ENCODE assay signal across 17 cellular contexts in genomic region chr2:38108907-38109731, GRCh38. TPM values are rescaled to one million over a fixed set of nuclear protein-coding genes. Genes with fewer than 3 reads are reported as not detected.
A peak's percentile ranks its signal among the peaks of the same experiment; 100 is the strongest.
DNase-seq lines count a peak whose midpoint lies in the region; ATAC-seq, FAIRE-seq and TF ChIP-seq lines count a peak whose summit lies in the region.
"Had no signal": no experiment of that assay in that cellular context is flagged by ENCODE, and none has a peak within 500 bp of the region (broad histone marks: within the 10 kb centered on the region; RNA-seq: fewer than 3 reads in every experiment).

No MANE protein-coding gene starts in this region.

- FAIRE-seq in GM12891 (lab: Jason Lieb, UNC): no peak

- peaks cover 32% of the 10 kb centered on the region for H3K4me1 Mint-ChIP-seq in GM23338
- peaks cover 68% of the 10 kb centered on the region for H3K4me1 Mint-ChIP-seq in mesothelial cell of epicardium
- H3K4me1 Mint-ChIP-seq: IgD-negative memory B cell had no signal

- H3K27me3 Mint-ChIP-seq in GM23338 (ENCODE audit: insufficient read depth, low read depth, poor library complexity) (peaks cover 10% of the 10 kb centered on the region), mesothelial cell of epicardium (ENCODE audit: low read depth) (no peaks in the 10 kb centered on the region)

- H3K4me1 ChIP-seq in GM23338 (ENCODE audit: insufficient read depth) (peaks cover 30% of the 10 kb centered on the region), mammary epithelial cell (ENCODE audit: insufficient read depth, low read length) (peaks cover 27% of the 10 kb centered on the region), SK-N-SH (ENCODE audit: control insufficient read depth in 1 of 2, insufficient read depth in 2 of 2, low read depth in 1 of 2, low read length in 1 of 2) (peaks cover 5 to 53% of the 10 kb centered on the region in 2 experiments; a peak in 3 of 4 replicates)
- H3K4me1 ChIP-seq: colonic mucosa, SJCRH30 had no signal

- peak overlapping the region; percentile 15 for H2AFZ ChIP-seq in GM23338
- peak overlapping the region; percentile 86 for H2AFZ ChIP-seq in mammary epithelial cell (ENCODE audit: low read depth, low read length)
- H2AFZ ChIP-seq in SK-N-SH (ENCODE audit: low read depth): no peak overlapping the region

- no peak for TF ChIP-seq EP300 in SK-N-SH (IDR thresholded peaks at IDR 0.05; ENCODE audit: borderline replicate concordance in 1 of 2, low read depth in 1 of 2, low read length in 1 of 2)

- H3K27ac Mint-ChIP-seq in GM23338 (no peak overlapping the region), mesothelial cell of epicardium (peak overlapping the region; percentile 83)
- H3K27ac Mint-ChIP-seq: IgD-negative memory B cell had no signal

- H3K27ac ChIP-seq in 22Rv1: peak overlapping the region; percentile 38; the same call in 1 of the 2 replicates
- H3K27ac ChIP-seq in GM23338 (ENCODE audit: low read depth): no peak overlapping the region
- peak overlapping the region; percentile 79 for H3K27ac ChIP-seq in mammary epithelial cell (ENCODE audit: insufficient read depth, low read depth, low read length)
- H3K27ac ChIP-seq in SK-N-SH (ENCODE audit: low read depth in 2 of 2, low read length in 1 of 2): peak overlapping the region in 1 of 2 experiments; percentile 99; a peak in 2 of 4 replicates
- H3K27ac ChIP-seq: colonic mucosa, SJCRH30, tibial artery, WERI-Rb-1 had no signal

- POLR2A ChIA-PET in SK-N-SH (lab: Yijun Ruan, JAX): interaction anchor here (1.1 to 1.3 kb wide), 2 partner anchors 33 to 110 kb away, joined by 4 to 5 read pairs; no protein-coding TSS in a partner anchor

- intact Hi-C loops in mammary epithelial cell (cut with micrococcal nuclease): loop anchor here (1.0 kb wide), 1 partner anchor 33 kb away; the partner anchor contains the start of gene CYP1B1

- in situ Hi-C loops in mammary epithelial cell (cut with MboI; ENCODE audit: low sequenced_read_pairs in 2 of 2): loop anchor here in 1 of 2 donors (10.0 kb wide), 1 partner anchor 124 kb away; no protein-coding TSS in a partner anchor

- H3K79me2 ChIP-seq in GM23338 (replicated peaks; ENCODE audit: insufficient read depth): no peaks in the 10 kb centered on the region
- H3K79me2 ChIP-seq in mammary epithelial cell (ENCODE audit: insufficient read depth, low read length): no peaks in the 10 kb centered on the region
- no peaks in the 10 kb centered on the region for H3K79me2 ChIP-seq in SK-N-SH (ENCODE audit: insufficient read depth)

- WGBS in mammary epithelial cell (ENCODE audit: low coverage, missing lambda C conversion rate): 53% methylated on average over 11 of the region's 11 CpGs
- 64% methylated on average over 11 of the region's 11 CpGs for WGBS in SK-N-SH (ENCODE audit: low lambda C conversion rate)

- H3K9me2 ChIP-seq in GM23338 (ENCODE audit: insufficient read depth) (no peaks in the 10 kb centered on the region; the same call in 1 of the 2 replicates), SK-N-SH (no peaks in the 10 kb centered on the region)

- no peak for ATAC-seq in GM23338

- no peaks in the 10 kb centered on the region; the same call in 1 of the 2 replicates for H3F3A ChIP-seq in GM23338 (replicated peaks; ENCODE audit: low read depth)
- H3F3A ChIP-seq in SK-N-SH (replicated peaks; ENCODE audit: insufficient read depth): no peaks in the 10 kb centered on the region

- H3K4me2 ChIP-seq in GM23338 (no peak overlapping the region), mammary epithelial cell (ENCODE audit: insufficient read depth, low read depth, low read length) (peak overlapping the region; percentile 86), SK-N-SH (no peak overlapping the region)

- H3K9ac ChIP-seq in mammary epithelial cell (ENCODE audit: insufficient read depth, low read length) (peak overlapping the region; percentile 39), SK-N-SH (no peak overlapping the region)

- H3K36me3 ChIP-seq in GM23338 (ENCODE audit: insufficient read depth) (no peaks in the 10 kb centered on the region), mammary epithelial cell (ENCODE audit: insufficient read depth, low read length) (no peaks in the 10 kb centered on the region), SK-N-SH (replicated peaks in 1 of 2; ENCODE audit: control insufficient read depth in 1 of 2, insufficient read depth in 2 of 2, low read length in 1 of 2) (no peaks in the 10 kb centered on the region)
- H3K36me3 ChIP-seq: colonic mucosa, SJCRH30, tibial artery, WERI-Rb-1 had no signal

- peaks cover 25% of the 10 kb centered on the region for H3K9me3 Mint-ChIP-seq in GM23338
- H3K9me3 Mint-ChIP-seq in mesothelial cell of epicardium: peaks cover 20% of the 10 kb centered on the region

- no peak for TF ChIP-seq POLR2A in GM12891 (IDR thresholded peaks at IDR 0.05; ENCODE audit: low read depth, low read length)

- no peak overlapping the region for H3K4me3 Mint-ChIP-seq in GM23338
- no peak overlapping the region for H3K4me3 Mint-ChIP-seq in mesothelial cell of epicardium
- H3K4me3 Mint-ChIP-seq: H9, IgD-negative memory B cell had no signal

- H3K36me3 Mint-ChIP-seq in GM23338 (ENCODE audit: low read depth) (peaks cover 14% of the 10 kb centered on the region), mesothelial cell of epicardium (peaks cover 11% of the 10 kb centered on the region)

- no peak for TF ChIP-seq RAD21 in SK-N-SH (IDR thresholded peaks at IDR 0.05; ENCODE audit: low read length)

- no peaks in the 10 kb centered on the region for H3K27me3 ChIP-seq in GM23338 (ENCODE audit: insufficient read depth)
- H3K27me3 ChIP-seq in mammary epithelial cell (ENCODE audit: insufficient read depth, low read length): no peaks in the 10 kb centered on the region
- H3K27me3 ChIP-seq in SK-N-SH (ENCODE audit: insufficient read depth): no peaks in the 10 kb centered on the region
- H3K27me3 ChIP-seq: colonic mucosa, SJCRH30, tibial artery had no signal

- TSS peak; percentile 73 for BruUV-seq in mammary epithelial cell (replicated peaks; lab: Mats Ljungman, UMichigan)

- no peak overlapping the region for H3K4me3 ChIP-seq in GM23338
- H3K4me3 ChIP-seq in mammary epithelial cell (replicated peaks in 1 of 3; ENCODE audit: insufficient read depth in 1 of 3, low read depth in 2 of 3, low read length in 3 of 3): peak overlapping the region in 2 of 3 experiments; percentile 12 to 27
- no peak overlapping the region for H3K4me3 ChIP-seq in SK-N-SH (ENCODE audit: low read depth in 2 of 2, low read length in 1 of 2)
- H3K4me3 ChIP-seq: colonic mucosa, SJCRH30, tibial artery had no signal

- H3K9me3 ChIP-seq in mammary epithelial cell (replicated peaks; ENCODE audit: insufficient read depth, low read length) (no peaks in the 10 kb centered on the region), SK-N-SH (no peaks in the 10 kb centered on the region)
- H3K9me3 ChIP-seq: colonic mucosa had no signal

- TF ChIP-seq CTCF in 22Rv1 (IDR thresholded peaks at IDR 0.05) (no peak), GM23338 (conservative IDR thresholded peaks at IDR 0.05; ENCODE audit: low read depth in 2 of 2) (no peak), mammary epithelial cell (conservative IDR thresholded peaks at IDR 0.05 in 1 of 2, IDR thresholded peaks at IDR 0.05 in 1 of 2; ENCODE audit: extremely low read depth in 1 of 2, insufficient read depth in 1 of 2, low read depth in 1 of 2, low read length in 2 of 2) (no peak), mesothelial cell of epicardium (IDR thresholded peaks at IDR 0.05; ENCODE audit: unreplicated experiment) (no peak), SK-N-SH (IDR thresholded peaks at IDR 0.05) (no peak)

- H4K20me1 ChIP-seq in GM23338 (replicated peaks; ENCODE audit: insufficient read depth) (no peaks in the 10 kb centered on the region), mammary epithelial cell (ENCODE audit: insufficient read depth, low read length) (no peaks in the 10 kb centered on the region), SK-N-SH (ENCODE audit: insufficient read depth) (no peaks in the 10 kb centered on the region)

- CTCF ChIA-PET in mammary epithelial cell (lab: Charles Lee; ENCODE audit: low non-redundant PET): interaction anchor here (0.7 to 1.7 kb wide), 3 partner anchors 33 to 232 kb away, joined by 3 to 15 read pairs (median 7); no protein-coding TSS in a partner anchor
- CTCF ChIA-PET in SK-N-SH (lab: Yijun Ruan, JAX): interaction anchor here (0.7 to 5.9 kb wide), 8 partner anchors 11 to 267 kb away, joined by 3 to 72 read pairs (median 4); partner anchors contain the start of genes ATL2 and CYP1B1

- dilution Hi-C loops in mammary epithelial cell (cut with HindIII; ENCODE audit: low sequenced_read_pairs): no loop called here

- DNase-seq in GM23338 (ENCODE audit: low spot score): no peak
- peak; percentile 34 for DNase-seq in mammary epithelial cell
- DNase-seq in mesothelial cell of epicardium (ENCODE audit: low spot score in 2 of 2, unreplicated experiment in 2 of 2): no peak
- DNase-seq in activated CD4-positive, CD25-positive, alpha-beta regulatory T cell treated with anti-CD3 and anti-CD28 coated beads, Interleukin-2, amount 50 U/mL, for 72 hours: no peak
- no peak for DNase-seq in GM12891 (ENCODE audit: insufficient read length, low spot score)
- no peak for DNase-seq in SK-N-SH
- no peak for DNase-seq in stimulated activated CD4-positive, alpha-beta T cell treated with anti-CD3 and anti-CD28 coated beads, Interleukin-1b, Interleukin-23, amount 100 ng/mL, for 48 hours
- DNase-seq: colonic mucosa, DMS 273 treated with DMSO at 0.1 percent for 48 hours, H9, NCI-H1417, NCI-H526 treated with DMSO at 0.1 percent for 48 hours, SJCRH30, tibial artery, WERI-Rb-1 had no signal

TF ChIP-seq in GM23338, 12 proteins besides CTCF, POLR2A, EP300 and RAD21 (continues in another document):
- no peak for TF ChIP-seq POLR2AphosphoS5 (IDR thresholded peaks at IDR 0.05; ENCODE audit: low read depth)

TF ChIP-seq in GM12891, 5 proteins besides CTCF, POLR2A, EP300 and RAD21 (continues in another document):
- TF ChIP-seq POLR2AphosphoS5 (IDR thresholded peaks at IDR 0.05; ENCODE audit: low read depth, low read length) (no peak), TAF1 (IDR thresholded peaks at IDR 0.05; ENCODE audit: low read depth, low read length) (no peak), PAX5 (IDR thresholded peaks at IDR 0.05; ENCODE audit: insufficient read depth, low read length, severe bottlenecking) (no peak)

TF ChIP-seq in SK-N-SH, 30 proteins besides CTCF, POLR2A, EP300 and RAD21 (continues in another document):
- TF ChIP-seq FOSL2 (IDR thresholded peaks at IDR 0.05; ENCODE audit: borderline replicate concordance, low read depth) (no peak), POLR2AphosphoS5 (IDR thresholded peaks at IDR 0.05; ENCODE audit: low read depth, low read length) (no peak), NFIC (IDR thresholded peaks at IDR 0.05; ENCODE audit: borderline replicate concordance) (no peak), RCOR1 (IDR thresholded peaks at IDR 0.05; ENCODE audit: low read length) (no peak)

RNA-seq across cellular contexts. Expression of gene CYP1B1, which starts 33.2 kb away (rescaled TPM):
- total RNA-seq in GM23338 (2014; rRNA removed; shearing (Covaris generic)): 2.6 and 6.2 TPM in 2 replicates
- polyA plus RNA-seq in GM23338 (2016; fragmentation: Nextera tagmentation; extraction: Ambion mirVana) (2.4 and 3.3 TPM in 2 replicates), mammary epithelial cell (4.1 TPM), SK-N-SH (2012; rRNA removed) (0.08 and 0.20 TPM in 2 replicates)
- total RNA-seq in mammary epithelial cell (100 to 1,000 TPM in 1 of 2 donors, 10 to 100 TPM in 1; 13.8 to 317 TPM), mesothelial cell of epicardium (50.4 to 55.6 TPM (median 54.5 TPM) in 3 replicates)
- 7.2 TPM for polyA minus RNA-seq in mammary epithelial cell
- 21.9 TPM for polyA plus RNA-seq in GM12891 (2012; ENCODE audit: low read depth, missing spikeins)
- 0.10 and 0.12 TPM in 2 replicates for polyA plus RNA-seq in SK-N-SH (2012; cell fraction: cytosol; rRNA removed)
- polyA plus RNA-seq in SK-N-SH (2012; cell fraction: nucleus; rRNA removed): 0.06 and 0.18 TPM in 2 replicates
- total RNA-seq: SJCRH30 had no signal

Comparison
In these comparisons a context has a peak if more than half of its experiments do, and no peak if none do; other contexts are left out.
1. H3K4me3 ChIP-seq: peak in mammary epithelial cell (2 of 3); none in GM23338 (single experiment) and SK-N-SH (0 of 2).